8 cellular contexts compared by ENCODE assay signal in genomic region chr9:111632695-111633388, GRCh38. TPM values are rescaled to one million over a fixed set of nuclear protein-coding genes. Genes with fewer than 3 reads are reported as not detected.
A peak's percentile ranks its signal among the peaks of the same experiment; 100 is the strongest.
DNase-seq lines count a peak whose midpoint lies in the region; ATAC-seq and TF ChIP-seq lines count a peak whose summit lies in the region.

No MANE protein-coding gene starts in this region.

- TF ChIP-seq CTCF in VCaP (conservative IDR thresholded peaks at IDR 0.05) (no peak), glutamatergic neuron (IDR thresholded peaks at IDR 0.05; ENCODE audit: partially characterized antibody, unreplicated experiment) (no peak)

- peak overlapping the region; percentile 89; the same call in 1 of the 2 replicates for H3K27ac ChIP-seq in VCaP

- no peaks in the 10 kb centered on the region for H3K27me3 Mint-ChIP-seq in activated T-cell treated with anti-CD3 and anti-CD28 coated beads, Interleukin-2, amount 50 U/mL, for 24 hours
- peaks cover 10% of the 10 kb centered on the region for H3K27me3 Mint-ChIP-seq in glutamatergic neuron (ENCODE audit: unreplicated experiment)
- H3K27me3 Mint-ChIP-seq in stimulated activated naive CD8-positive, alpha-beta T cell treated with anti-CD3 and anti-CD28 coated beads, Interleukin-15, amount 100 ng/mL, for 72 hours, result no peaks in the 10 kb centered on the region

- no peak overlapping the region for H3K27ac Mint-ChIP-seq in activated T-cell treated with anti-CD3 and anti-CD28 coated beads, Interleukin-2, amount 50 U/mL, for 24 hours
- no peak overlapping the region for H3K27ac Mint-ChIP-seq in glutamatergic neuron (ENCODE audit: unreplicated experiment)
- H3K27ac Mint-ChIP-seq in stimulated activated naive CD8-positive, alpha-beta T cell treated with anti-CD3 and anti-CD28 coated beads, Interleukin-15, amount 100 ng/mL, for 72 hours, result peak overlapping the region in 1 of 2 donors; percentile 16

- peaks cover 48% of the 10 kb centered on the region for H3K4me1 Mint-ChIP-seq in activated T-cell treated with anti-CD3 and anti-CD28 coated beads, Interleukin-2, amount 50 U/mL, for 24 hours (ENCODE audit: low read depth)
- H3K4me1 Mint-ChIP-seq in glutamatergic neuron (ENCODE audit: low read depth, unreplicated experiment), result peaks cover 14% of the 10 kb centered on the region
- peaks cover 37% of the 10 kb centered on the region for H3K4me1 Mint-ChIP-seq in stimulated activated naive CD8-positive, alpha-beta T cell treated with anti-CD3 and anti-CD28 coated beads, Interleukin-15, amount 100 ng/mL, for 72 hours

- peak overlapping the region; percentile 87 for H3K4me3 Mint-ChIP-seq in activated T-cell treated with anti-CD3 and anti-CD28 coated beads, Interleukin-2, amount 50 U/mL, for 24 hours
- peak overlapping the region; percentile 90 for H3K4me3 Mint-ChIP-seq in glutamatergic neuron (ENCODE audit: unreplicated experiment)
- peak overlapping the region; percentile 91 to 96 for H3K4me3 Mint-ChIP-seq in stimulated activated naive CD8-positive, alpha-beta T cell treated with anti-CD3 and anti-CD28 coated beads, Interleukin-15, amount 100 ng/mL, for 72 hours

- DNase-seq in activated T-cell treated with anti-CD3 and anti-CD28 coated beads, Interleukin-2, amount 50 U/mL, for 24 hours, result no peak
- no peak for DNase-seq in activated T-cell treated with anti-CD3 and anti-CD28 coated beads, Interleukin-2, amount 50 U/mL, for 48 hours
- DNase-seq in glutamatergic neuron (no peak), NCI-H2081 (lab: John Stamatoyannopoulos, UW) (no peak), COR-L47 (lab: John Stamatoyannopoulos, UW) (no peak)
- no peak for DNase-seq in stimulated activated naive CD8-positive, alpha-beta T cell treated with anti-CD3 and anti-CD28 coated beads, Interleukin-15, amount 100 ng/mL, for 72 hours
- DNase-seq in effector CD8-positive, alpha-beta T cell (lab: John Stamatoyannopoulos, UW), result no peak

- H3K9me3 Mint-ChIP-seq in activated T-cell treated with anti-CD3 and anti-CD28 coated beads, Interleukin-2, amount 50 U/mL, for 24 hours, result no peaks in the 10 kb centered on the region
- H3K9me3 Mint-ChIP-seq in glutamatergic neuron (ENCODE audit: unreplicated experiment), result peaks cover 16% of the 10 kb centered on the region
- no peaks in the 10 kb centered on the region for H3K9me3 Mint-ChIP-seq in stimulated activated naive CD8-positive, alpha-beta T cell treated with anti-CD3 and anti-CD28 coated beads, Interleukin-15, amount 100 ng/mL, for 72 hours

- ATAC-seq in stimulated activated naive CD8-positive, alpha-beta T cell treated with anti-CD3 and anti-CD28 coated beads, Interleukin-15, amount 100 ng/mL, for 72 hours, result no peak

- H3K36me3 Mint-ChIP-seq in activated T-cell treated with anti-CD3 and anti-CD28 coated beads, Interleukin-2, amount 50 U/mL, for 24 hours (ENCODE audit: low read depth), result peaks cover 34% of the 10 kb centered on the region
- no peaks in the 10 kb centered on the region for H3K36me3 Mint-ChIP-seq in glutamatergic neuron (ENCODE audit: unreplicated experiment)

RNA-seq across cellular contexts. Expression of gene DNAJC25, which starts 1.7 kb away (rescaled TPM):
- 7.4 TPM for total RNA-seq in glutamatergic neuron (ENCODE audit: unreplicated experiment)

RNA-seq across cellular contexts. Expression of gene GNG10, which starts 28.6 kb away (rescaled TPM):
- total RNA-seq in glutamatergic neuron (ENCODE audit: unreplicated experiment), result 17.1 TPM

RNA-seq across cellular contexts. Expression of gene PTGR1, which starts 33.4 kb away (rescaled TPM):
- total RNA-seq in glutamatergic neuron (ENCODE audit: unreplicated experiment), result 23.4 TPM
